23 cellular contexts compared by ENCODE assay signal in the genomic region with DNA sequence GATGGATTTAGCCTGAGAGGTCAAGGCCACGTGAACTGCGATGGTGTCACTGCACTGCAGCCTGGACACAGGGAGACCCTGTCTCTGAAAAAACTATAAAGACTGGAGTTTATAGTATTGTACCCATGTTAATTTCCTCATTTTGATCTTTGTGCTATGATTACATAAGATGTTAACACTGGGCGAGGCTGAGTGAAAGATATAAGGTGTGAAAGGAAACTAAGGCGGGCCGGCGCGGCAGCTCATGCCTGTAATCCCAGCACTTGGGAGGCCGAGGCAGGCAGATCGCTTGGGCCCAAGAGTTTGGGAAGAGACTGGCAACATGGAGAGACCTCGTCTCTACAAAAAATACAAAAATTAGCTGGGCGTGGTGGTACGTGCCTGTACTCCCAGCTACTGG.
"Had no signal": no experiment of that assay in that cellular context is flagged by ENCODE, and none has a peak within 500 bp of the region (broad histone marks: within the 10 kb centered on the region; RNA-seq: fewer than 3 reads in every experiment).

No MANE protein-coding gene starts in this region.

- H3K4me1 ChIP-seq: left ventricle myocardium inferior, prostate gland, sigmoid colon, spleen, tibial artery, uterus had no signal

- DNase-seq: hippocampal formation; left ventricle myocardium inferior; mesendoderm; naive thymus-derived CD4-positive, alpha-beta T cell; ovary; retina; sigmoid colon; small intestine; spleen; stimulated activated CD4-positive, alpha-beta T cell treated with anti-CD3 and anti-CD28 coated beads, Interleukin-4, amount 100 ng/mL, for 24 hours; stimulated activated naive CD4-positive, alpha-beta T cell; tibial artery; uterus had no signal

- H3K4me3 Mint-ChIP-seq: mesothelial cell of epicardium; naive thymus-derived CD4-positive, alpha-beta T cell; natural killer cell treated with Interleukin-12 subunit alpha and Interleukin-12 subunit beta and Interleukin-15 and Interleukin-18, amount 100 ng/mL, for 72 hours; stimulated activated effector memory CD8-positive, alpha-beta T cell treated with anti-CD3 and anti-CD28 coated beads, Interleukin-12 subunit alpha, Interleukin-12 subunit beta, amount 100 ng/mL, for 72 hours; stimulated activated naive CD8-positive, alpha-beta T cell treated with anti-CD3 and anti-CD28 coated beads, Interleukin-15, Interleukin-2, amounts not matched to agents 100 ng/mL and 50 ng/mL, for 24 hours; type B pancreatic cell had no signal

- ATAC-seq: naive thymus-derived CD4-positive, alpha-beta T cell; natural killer cell treated with Interleukin-12 subunit alpha and Interleukin-12 subunit beta and Interleukin-15 and Interleukin-18, amount 100 ng/mL, for 72 hours; right cardiac atrium; stimulated activated effector memory CD8-positive, alpha-beta T cell treated with anti-CD3 and anti-CD28 coated beads, Interleukin-12 subunit alpha, Interleukin-12 subunit beta, amount 100 ng/mL, for 72 hours had no signal

- H3K4me1 Mint-ChIP-seq: mesothelial cell of epicardium had no signal

- H3K36me3 Mint-ChIP-seq: mesothelial cell of epicardium; naive thymus-derived CD4-positive, alpha-beta T cell; natural killer cell treated with Interleukin-12 subunit alpha and Interleukin-12 subunit beta and Interleukin-15 and Interleukin-18, amount 100 ng/mL, for 72 hours; stimulated activated effector memory CD8-positive, alpha-beta T cell treated with anti-CD3 and anti-CD28 coated beads, Interleukin-12 subunit alpha, Interleukin-12 subunit beta, amount 100 ng/mL, for 72 hours; type B pancreatic cell had no signal

- H3K27ac Mint-ChIP-seq: mesothelial cell of epicardium; naive thymus-derived CD4-positive, alpha-beta T cell; natural killer cell treated with Interleukin-12 subunit alpha and Interleukin-12 subunit beta and Interleukin-15 and Interleukin-18, amount 100 ng/mL, for 72 hours; stimulated activated effector memory CD8-positive, alpha-beta T cell treated with anti-CD3 and anti-CD28 coated beads, Interleukin-12 subunit alpha, Interleukin-12 subunit beta, amount 100 ng/mL, for 72 hours; stimulated activated naive CD8-positive, alpha-beta T cell treated with anti-CD3 and anti-CD28 coated beads, Interleukin-15, Interleukin-2, amounts not matched to agents 100 ng/mL and 50 ng/mL, for 24 hours; type B pancreatic cell had no signal

- H3K9me3 ChIP-seq: left ventricle myocardium inferior, ovary, prostate gland, sigmoid colon, spleen, suprapubic skin, thoracic aorta, tibial artery, uterus had no signal

- H3K9me3 Mint-ChIP-seq: natural killer cell treated with Interleukin-12 subunit alpha and Interleukin-12 subunit beta and Interleukin-15 and Interleukin-18, amount 100 ng/mL, for 72 hours; stimulated activated effector memory CD8-positive, alpha-beta T cell treated with anti-CD3 and anti-CD28 coated beads, Interleukin-12 subunit alpha, Interleukin-12 subunit beta, amount 100 ng/mL, for 72 hours; stimulated activated naive CD8-positive, alpha-beta T cell treated with anti-CD3 and anti-CD28 coated beads, Interleukin-15, Interleukin-2, amounts not matched to agents 100 ng/mL and 50 ng/mL, for 24 hours; type B pancreatic cell had no signal

- H3K36me3 ChIP-seq: left ventricle myocardium inferior, ovary, prostate gland, sigmoid colon, spleen, suprapubic skin, thoracic aorta, tibial artery, uterus had no signal

- H3K27me3 Mint-ChIP-seq: naive thymus-derived CD4-positive, alpha-beta T cell; stimulated activated naive CD8-positive, alpha-beta T cell treated with anti-CD3 and anti-CD28 coated beads, Interleukin-15, Interleukin-2, amounts not matched to agents 100 ng/mL and 50 ng/mL, for 24 hours; type B pancreatic cell had no signal

- H3K4me3 ChIP-seq: left ventricle myocardium inferior, lung, ovary, prostate gland, sigmoid colon, spleen, suprapubic skin, thoracic aorta, tibial artery, uterus had no signal
